ENCODE assay signal across 1 cellular context in the genomic region with DNA sequence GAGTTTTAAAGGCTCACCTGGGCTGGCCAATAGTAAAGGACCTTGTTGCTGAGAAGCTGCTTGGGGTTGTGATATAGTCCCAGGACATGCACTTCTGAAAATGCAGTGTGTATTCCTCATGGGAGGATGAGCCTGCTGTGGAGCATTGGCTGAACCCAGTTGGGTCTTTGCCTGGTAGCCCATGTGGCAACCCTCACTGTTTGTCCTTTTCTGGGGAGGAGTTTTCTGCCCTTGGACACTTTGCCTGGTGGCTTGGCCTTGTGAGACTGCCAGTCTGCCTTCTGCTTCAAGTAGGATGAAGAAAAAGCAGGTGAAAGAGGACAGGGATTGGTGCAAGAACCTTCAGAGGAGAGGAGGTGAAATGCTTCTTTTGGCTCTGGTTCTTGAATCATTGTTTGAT.
TF ChIP-seq lines count a peak whose summit lies in the region.

No MANE protein-coding gene starts in this region.

TF ChIP-seq in SK-N-SH treated with all-trans-retinoic acid at 6 μM for 48 hours, 23 proteins besides CTCF, POLR2A, EP300 and RAD21 (continued from another document):
- no peak for TF ChIP-seq ESRRG (CRISPR knock-in tag; IDR thresholded peaks at IDR 0.05)
- TF ChIP-seq, protein P1, sequence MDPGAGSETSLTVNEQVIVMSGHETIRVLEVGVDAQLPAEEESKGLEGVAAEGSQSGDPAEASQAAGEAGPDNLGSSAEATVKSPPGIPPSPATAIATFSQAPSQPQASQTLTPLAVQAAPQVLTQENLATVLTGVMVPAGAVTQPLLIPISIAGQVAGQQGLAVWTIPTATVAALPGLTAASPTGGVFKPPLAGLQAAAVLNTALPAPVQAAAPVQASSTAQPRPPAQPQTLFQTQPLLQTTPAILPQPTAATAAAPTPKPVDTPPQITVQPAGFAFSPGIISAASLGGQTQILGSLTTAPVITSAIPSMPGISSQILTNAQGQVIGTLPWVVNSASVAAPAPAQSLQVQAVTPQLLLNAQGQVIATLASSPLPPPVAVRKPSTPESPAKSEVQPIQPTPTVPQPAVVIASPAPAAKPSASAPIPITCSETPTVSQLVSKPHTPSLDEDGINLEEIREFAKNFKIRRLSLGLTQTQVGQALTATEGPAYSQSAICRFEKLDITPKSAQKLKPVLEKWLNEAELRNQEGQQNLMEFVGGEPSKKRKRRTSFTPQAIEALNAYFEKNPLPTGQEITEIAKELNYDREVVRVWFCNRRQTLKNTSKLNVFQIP (CRISPR knock-in tag; IDR thresholded peaks at IDR 0.05; ENCODE audit: borderline replicate concordance, low read depth) = no peak
- TF ChIP-seq, protein P2, sequence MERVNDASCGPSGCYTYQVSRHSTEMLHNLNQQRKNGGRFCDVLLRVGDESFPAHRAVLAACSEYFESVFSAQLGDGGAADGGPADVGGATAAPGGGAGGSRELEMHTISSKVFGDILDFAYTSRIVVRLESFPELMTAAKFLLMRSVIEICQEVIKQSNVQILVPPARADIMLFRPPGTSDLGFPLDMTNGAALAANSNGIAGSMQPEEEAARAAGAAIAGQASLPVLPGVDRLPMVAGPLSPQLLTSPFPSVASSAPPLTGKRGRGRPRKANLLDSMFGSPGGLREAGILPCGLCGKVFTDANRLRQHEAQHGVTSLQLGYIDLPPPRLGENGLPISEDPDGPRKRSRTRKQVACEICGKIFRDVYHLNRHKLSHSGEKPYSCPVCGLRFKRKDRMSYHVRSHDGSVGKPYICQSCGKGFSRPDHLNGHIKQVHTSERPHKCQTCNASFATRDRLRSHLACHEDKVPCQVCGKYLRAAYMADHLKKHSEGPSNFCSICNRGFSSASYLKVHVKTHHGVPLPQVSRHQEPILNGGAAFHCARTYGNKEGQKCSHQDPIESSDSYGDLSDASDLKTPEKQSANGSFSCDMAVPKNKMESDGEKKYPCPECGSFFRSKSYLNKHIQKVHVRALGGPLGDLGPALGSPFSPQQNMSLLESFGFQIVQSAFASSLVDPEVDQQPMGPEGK (CRISPR knock-in tag; IDR thresholded peaks at IDR 0.05; ENCODE audit: borderline replicate concordance) = no peak
- TF ChIP-seq ZNF8 (CRISPR knock-in tag; IDR thresholded peaks at IDR 0.05) = no peak
- no peak for TF ChIP-seq ZNF70 (CRISPR knock-in tag; IDR thresholded peaks at IDR 0.05)
- TF ChIP-seq, protein P3, sequence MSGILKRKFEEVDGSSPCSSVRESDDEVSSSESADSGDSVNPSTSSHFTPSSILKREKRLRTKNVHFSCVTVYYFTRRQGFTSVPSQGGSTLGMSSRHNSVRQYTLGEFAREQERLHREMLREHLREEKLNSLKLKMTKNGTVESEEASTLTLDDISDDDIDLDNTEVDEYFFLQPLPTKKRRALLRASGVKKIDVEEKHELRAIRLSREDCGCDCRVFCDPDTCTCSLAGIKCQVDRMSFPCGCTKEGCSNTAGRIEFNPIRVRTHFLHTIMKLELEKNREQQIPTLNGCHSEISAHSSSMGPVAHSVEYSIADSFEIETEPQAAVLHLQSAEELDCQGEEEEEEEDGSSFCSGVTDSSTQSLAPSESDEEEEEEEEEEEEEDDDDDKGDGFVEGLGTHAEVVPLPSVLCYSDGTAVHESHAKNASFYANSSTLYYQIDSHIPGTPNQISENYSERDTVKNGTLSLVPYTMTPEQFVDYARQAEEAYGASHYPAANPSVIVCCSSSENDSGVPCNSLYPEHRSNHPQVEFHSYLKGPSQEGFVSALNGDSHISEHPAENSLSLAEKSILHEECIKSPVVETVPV (CRISPR knock-in tag; IDR thresholded peaks at IDR 0.05) = no peak
- TF ChIP-seq, protein P4, sequence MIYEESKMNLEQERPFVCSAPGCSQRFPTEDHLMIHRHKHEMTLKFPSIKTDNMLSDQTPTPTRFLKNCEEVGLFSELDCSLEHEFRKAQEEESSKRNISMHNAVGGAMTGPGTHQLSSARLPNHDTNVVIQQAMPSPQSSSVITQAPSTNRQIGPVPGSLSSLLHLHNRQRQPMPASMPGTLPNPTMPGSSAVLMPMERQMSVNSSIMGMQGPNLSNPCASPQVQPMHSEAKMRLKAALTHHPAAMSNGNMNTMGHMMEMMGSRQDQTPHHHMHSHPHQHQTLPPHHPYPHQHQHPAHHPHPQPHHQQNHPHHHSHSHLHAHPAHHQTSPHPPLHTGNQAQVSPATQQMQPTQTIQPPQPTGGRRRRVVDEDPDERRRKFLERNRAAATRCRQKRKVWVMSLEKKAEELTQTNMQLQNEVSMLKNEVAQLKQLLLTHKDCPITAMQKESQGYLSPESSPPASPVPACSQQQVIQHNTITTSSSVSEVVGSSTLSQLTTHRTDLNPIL (CRISPR knock-in tag; IDR thresholded peaks at IDR 0.05; ENCODE audit: low read depth) = no peak
TF ChIP-seq in SK-N-SH treated with all-trans-retinoic acid at 6 μM for 48 hours: peak in this region for 0.
